Comparison of ENCODE assay signal across 9 cellular contexts in the genomic region with DNA sequence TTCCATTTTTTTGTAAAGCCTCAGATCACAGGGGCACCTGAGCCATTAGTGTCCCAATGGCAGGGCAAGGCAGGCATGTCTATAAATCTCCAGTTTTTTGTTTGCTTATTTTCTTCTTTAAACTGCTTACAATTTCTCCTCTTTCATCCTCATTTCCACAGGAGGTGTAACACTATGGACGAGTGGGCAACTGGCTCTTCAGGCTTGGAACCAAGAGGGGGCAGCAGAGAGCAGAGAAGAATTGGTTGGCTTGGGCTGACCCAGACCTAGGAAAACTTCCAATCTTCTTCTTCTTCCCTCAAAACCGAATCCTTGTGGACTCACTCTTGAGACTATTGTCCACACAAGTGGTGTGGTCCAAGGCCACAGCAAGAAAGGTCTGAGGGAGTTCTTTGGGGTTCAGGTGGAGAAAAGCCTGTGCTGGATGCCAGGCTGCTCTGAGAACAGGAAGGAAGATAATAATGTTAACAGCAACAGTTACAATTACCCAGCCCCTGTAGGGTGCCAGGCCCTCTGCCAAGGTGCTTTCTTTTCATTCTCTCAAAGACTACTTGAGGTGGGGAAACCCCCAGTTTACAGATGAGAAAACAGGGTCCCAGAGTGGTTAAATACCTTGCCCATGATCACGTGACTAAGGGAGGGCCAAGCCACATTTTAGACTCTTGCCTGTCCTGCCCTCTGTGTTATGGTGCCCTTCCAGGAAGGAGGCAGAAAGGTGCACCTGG.
DNase-seq lines count a peak whose midpoint lies in the region; ATAC-seq, FAIRE-seq and TF ChIP-seq lines count a peak whose summit lies in the region.
"Had no signal": no experiment of that assay in that cellular context is flagged by ENCODE, and none has a peak within 500 bp of the region (broad histone marks: within the 10 kb centered on the region; RNA-seq: fewer than 3 reads in every experiment).

No MANE protein-coding gene starts in this region.

- H3K4me3 ChIP-seq in NT2/D1 (ENCODE audit: insufficient read length, low read depth) (no peak overlapping the region), retinal pigment epithelial cell (ENCODE audit: low read length) (no peak overlapping the region)
- H3K4me3 ChIP-seq: SK-N-MC had no signal

- no peaks in the 10 kb centered on the region for H3K36me3 ChIP-seq in NT2/D1 (ENCODE audit: insufficient read depth, insufficient read length, low read length)

- no peaks in the 10 kb centered on the region for H3K9me3 ChIP-seq in NT2/D1 (ENCODE audit: insufficient read depth, low read length)

- FAIRE-seq in GM18507 (lab: Jason Lieb, UNC), result peak; percentile 83

- H3K27me3 ChIP-seq in NT2/D1 (ENCODE audit: insufficient read depth, insufficient read length), result no peaks in the 10 kb centered on the region

- DNase-seq in Ammon's horn (ENCODE audit: low spot score) (peak; percentile 82), GM18507 (ENCODE audit: extremely low spot score, insufficient read length, low read depth) (peak; percentile 20), NT2/D1 (ENCODE audit: low read depth, low spot score) (peak; percentile 23), amniotic epithelial cell (ENCODE audit: low read depth) (peak; percentile 33), hepatic stellate cell (ENCODE audit: low spot score) (peak; percentile 55), retinal pigment epithelial cell (ENCODE audit: low read depth) (no peak), epidermal melanocyte (ENCODE audit: insufficient read length, low spot score) (no peak)

- peak; percentile 98 for TF ChIP-seq CTCF in retinal pigment epithelial cell (conservative IDR thresholded peaks at IDR 0.05; ENCODE audit: low read depth, low read length)

- no peak overlapping the region for H3K9ac ChIP-seq in NT2/D1 (ENCODE audit: insufficient read length, low read depth)

- no peaks in the 10 kb centered on the region for H3K4me1 ChIP-seq in NT2/D1 (ENCODE audit: insufficient read depth, insufficient read length)

- peak; percentile 63 for ATAC-seq in HG03139 (IDR thresholded peaks at IDR 0.05; ENCODE audit: unreplicated experiment)

Comparison
In these comparisons a context has a peak if more than half of its experiments do, and no peak if none do; other contexts are left out.
1. DNase-seq: peak in Ammon's horn (single experiment), GM18507 (single experiment), NT2/D1 (single experiment), amniotic epithelial cell (single experiment) and hepatic stellate cell (single experiment); none in retinal pigment epithelial cell (single experiment) and epidermal melanocyte (single experiment).